Comparison of ENCODE assay signal across 8 cellular contexts in the genomic region with DNA sequence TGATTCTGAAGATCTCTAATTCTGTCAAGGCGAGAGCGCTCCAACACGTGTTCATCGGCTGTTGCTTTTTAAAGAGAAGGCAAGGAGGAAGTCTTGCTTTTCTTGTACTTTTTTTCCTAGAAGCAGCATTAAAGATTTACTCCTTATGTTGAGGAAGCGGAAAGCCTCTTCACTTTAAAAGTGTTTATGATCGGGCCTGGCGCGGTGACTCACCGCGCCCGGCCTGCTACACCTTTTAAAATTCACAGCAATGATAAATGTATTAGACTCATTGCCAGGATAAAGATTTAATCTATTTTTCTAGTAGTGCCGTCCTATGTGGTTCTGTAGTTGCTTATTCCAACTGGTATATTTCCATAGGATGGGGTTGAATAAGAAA. TPM values are rescaled to one million over a fixed set of nuclear protein-coding genes. Genes with fewer than 3 reads are reported as not detected.
DNase-seq lines count a peak whose midpoint lies in the region; ATAC-seq, FAIRE-seq and TF ChIP-seq lines count a peak whose summit lies in the region.

No MANE protein-coding gene starts in this region.

- no peaks in the 10 kb centered on the region for H3K9me3 Mint-ChIP-seq in stimulated activated naive CD8-positive, alpha-beta T cell treated with anti-CD3 and anti-CD28 coated beads, Interleukin-15, Interleukin-2, amounts not matched to agents 100 ng/mL and 50 ng/mL, for 24 hours
- H3K9me3 Mint-ChIP-seq in activated naive CD4-positive, alpha-beta T cell treated with anti-CD3 and anti-CD28 coated beads, Interleukin-2, amount 10 ng/mL, durations not matched to agents 7 days and 5 days, result no peaks in the 10 kb centered on the region

- peak overlapping the region; percentile 86 for H3K4me2 ChIP-seq in keratinocyte (ENCODE audit: control insufficient read depth, extremely low read depth, insufficient read depth, low read depth, low read length)

- H3K27ac ChIP-seq in keratinocyte (ENCODE audit: control insufficient read depth, insufficient read depth, low read length) (peak overlapping the region; percentile 99), temporal lobe (ENCODE audit: low read depth, low read length) (peak overlapping the region; percentile 95)

- H3K4me3 ChIP-seq in keratinocyte (ENCODE audit: control insufficient read depth in 2 of 3, extremely low read depth in 1 of 3, insufficient read depth in 2 of 3, low read depth in 1 of 3, low read length in 3 of 3), result peak overlapping the region; percentile 52 to 86 (median 83)

- H3K36me3 Mint-ChIP-seq in stimulated activated naive CD8-positive, alpha-beta T cell treated with anti-CD3 and anti-CD28 coated beads, Interleukin-15, Interleukin-2, amounts not matched to agents 100 ng/mL and 50 ng/mL, for 24 hours (ENCODE audit: low read depth), result peaks cover 47% of the 10 kb centered on the region
- H3K36me3 Mint-ChIP-seq in activated naive CD4-positive, alpha-beta T cell treated with anti-CD3 and anti-CD28 coated beads, Interleukin-2, amount 10 ng/mL, durations not matched to agents 7 days and 5 days, result peaks cover 29% of the 10 kb centered on the region

- H3K4me1 Mint-ChIP-seq in stimulated activated naive CD8-positive, alpha-beta T cell treated with anti-CD3 and anti-CD28 coated beads, Interleukin-15, Interleukin-2, amounts not matched to agents 100 ng/mL and 50 ng/mL, for 24 hours (ENCODE audit: low read depth), result peaks cover 41% of the 10 kb centered on the region
- peaks cover 43% of the 10 kb centered on the region for H3K4me1 Mint-ChIP-seq in activated naive CD4-positive, alpha-beta T cell treated with anti-CD3 and anti-CD28 coated beads, Interleukin-2, amount 10 ng/mL, durations not matched to agents 7 days and 5 days

- CTCF ChIA-PET in activated naive CD4-positive, alpha-beta T cell treated with anti-CD3 and anti-CD28 coated beads, Interleukin-2, amount 10 ng/mL, durations not matched to agents 7 days and 5 days (lab: Charles Lee), result no interaction called here

- H3K27me3 Mint-ChIP-seq in stimulated activated naive CD8-positive, alpha-beta T cell treated with anti-CD3 and anti-CD28 coated beads, Interleukin-15, Interleukin-2, amounts not matched to agents 100 ng/mL and 50 ng/mL, for 24 hours, result no peaks in the 10 kb centered on the region
- no peaks in the 10 kb centered on the region for H3K27me3 Mint-ChIP-seq in activated naive CD4-positive, alpha-beta T cell treated with anti-CD3 and anti-CD28 coated beads, Interleukin-2, amount 10 ng/mL, durations not matched to agents 7 days and 5 days

- no peak for ATAC-seq in stimulated activated naive CD8-positive, alpha-beta T cell treated with anti-CD3 and anti-CD28 coated beads, Interleukin-15, Interleukin-2, amounts not matched to agents 100 U/mL and 50 U/mL, for 24 hours

- dilution Hi-C loops in keratinocyte (cut with MboI; ENCODE audit: extremely low pct_ligation_motif_present, low sequenced_read_pairs), result no loop called here

- H3K36me3 ChIP-seq in keratinocyte (ENCODE audit: control insufficient read depth in 2 of 2, extremely low read depth in 1 of 2, insufficient read depth in 2 of 2, low read length in 2 of 2), result no peaks in the 10 kb centered on the region

- H3K9me3 ChIP-seq in keratinocyte (ENCODE audit: control insufficient read depth, low read depth, low read length), result no peaks in the 10 kb centered on the region

- no peak for FAIRE-seq in keratinocyte (lab: Jason Lieb, UNC)

- H3K79me2 ChIP-seq in keratinocyte (ENCODE audit: control insufficient read depth, insufficient read depth, low read length), result peaks cover 47% of the 10 kb centered on the region

- H2AFZ ChIP-seq in keratinocyte (ENCODE audit: control insufficient read depth, low read length), result peak overlapping the region; percentile 79

- no peak for TF ChIP-seq CTCF in keratinocyte (optimal IDR thresholded peaks at IDR 0.05 in 1 of 3, IDR thresholded peaks at IDR 0.05 in 1 of 3, conservative IDR thresholded peaks at IDR 0.05 in 1 of 3; ENCODE audit: extremely low read depth in 1 of 3, insufficient read depth in 2 of 3, low read length in 3 of 3)

- H3K27me3 ChIP-seq in keratinocyte (ENCODE audit: control insufficient read depth, extremely low read depth, insufficient read depth, low read length), result no peaks in the 10 kb centered on the region

- peak overlapping the region; percentile 100 for H3K27ac Mint-ChIP-seq in stimulated activated naive CD8-positive, alpha-beta T cell treated with anti-CD3 and anti-CD28 coated beads, Interleukin-15, Interleukin-2, amounts not matched to agents 100 ng/mL and 50 ng/mL, for 24 hours
- H3K27ac Mint-ChIP-seq in activated naive CD4-positive, alpha-beta T cell treated with anti-CD3 and anti-CD28 coated beads, Interleukin-2, amount 10 ng/mL, durations not matched to agents 7 days and 5 days, result peak overlapping the region; percentile 100

- peak overlapping the region; percentile 96 for H3K9ac ChIP-seq in keratinocyte (ENCODE audit: control insufficient read depth, extremely low read depth, insufficient read depth, low read length)

- H4K20me1 ChIP-seq in keratinocyte (ENCODE audit: control insufficient read depth, extremely low read depth, insufficient read depth, low read length), result peaks cover 23% of the 10 kb centered on the region

- H3K4me3 Mint-ChIP-seq in stimulated activated naive CD8-positive, alpha-beta T cell treated with anti-CD3 and anti-CD28 coated beads, Interleukin-15, Interleukin-2, amounts not matched to agents 100 ng/mL and 50 ng/mL, for 24 hours, result peak overlapping the region; percentile 100
- peak overlapping the region; percentile 98 for H3K4me3 Mint-ChIP-seq in activated naive CD4-positive, alpha-beta T cell treated with anti-CD3 and anti-CD28 coated beads, Interleukin-2, amount 10 ng/mL, durations not matched to agents 7 days and 5 days

- H3K9me1 ChIP-seq in keratinocyte (ENCODE audit: control insufficient read depth, extremely low read depth, insufficient read depth, low read length), result no peaks in the 10 kb centered on the region

- no peak for DNase-seq in stimulated activated naive CD8-positive, alpha-beta T cell treated with anti-CD3 and anti-CD28 coated beads, Interleukin-15, Interleukin-2, amounts not matched to agents 100 U/mL and 50 U/mL, for 24 hours
- DNase-seq in activated naive CD4-positive, alpha-beta T cell treated with anti-CD3 and anti-CD28 coated beads, Interleukin-2, amount 10 ng/mL, durations not matched to agents 7 days and 5 days, result no peak
- DNase-seq in keratinocyte (ENCODE audit: low read depth, low spot score) (no peak), D341Med (ENCODE audit: low spot score) (no peak), NCI-H146 (lab: John Stamatoyannopoulos, UW) (no peak), hepatic stellate cell (ENCODE audit: low spot score) (no peak)

- H3K4me1 ChIP-seq in keratinocyte (ENCODE audit: control insufficient read depth, extremely low read depth, insufficient read depth, low read length), result peaks cover 15% of the 10 kb centered on the region

RNA-seq across cellular contexts. Expression of a gene that starts 0.8 kb away (rescaled TPM):
- polyA plus RNA-seq in keratinocyte, result 236 to 344 TPM (median 277 TPM) in 3 replicates
- polyA plus RNA-seq in keratinocyte (2011; ENCODE audit: low read depth), result 198 TPM
- polyA plus RNA-seq in keratinocyte (2011; cell fraction: cytosol; rRNA removed), result 250 and 463 TPM in 2 replicates
- polyA plus RNA-seq in keratinocyte (2011; cell fraction: nucleus; rRNA removed), result 219 and 277 TPM in 2 replicates
- 148 and 232 TPM in 2 replicates for polyA plus RNA-seq in keratinocyte (2012; ENCODE audit: low replicate concordance)
- 224 to 383 TPM (median 355 TPM) in 3 replicates for polyA minus RNA-seq in keratinocyte
- 159 TPM for polyA minus RNA-seq in keratinocyte (2011; cell fraction: cytosol; rRNA and poly(A)+ RNA removed)
- 129 and 169 TPM in 2 replicates for polyA minus RNA-seq in keratinocyte (2011; cell fraction: nucleus; rRNA and poly(A)+ RNA removed)
- total RNA-seq in temporal lobe, result 87.8 TPM

RNA-seq across cellular contexts. Expression of a gene that starts 41.9 kb away (rescaled TPM):
- polyA plus RNA-seq in keratinocyte, result 14.9 to 15.5 TPM (median 15.2 TPM) in 3 replicates
- 3.7 TPM for polyA plus RNA-seq in keratinocyte (2011; ENCODE audit: low read depth)
- polyA plus RNA-seq in keratinocyte (2011; cell fraction: cytosol; rRNA removed), result 10.9 and 11.7 TPM in 2 replicates
- polyA plus RNA-seq in keratinocyte (2011; cell fraction: nucleus; rRNA removed), result 14.8 and 16.8 TPM in 2 replicates
- polyA plus RNA-seq in keratinocyte (2012; ENCODE audit: low replicate concordance), result 10.0 and 14.9 TPM in 2 replicates
- polyA minus RNA-seq in keratinocyte, result 34.3 to 42.3 TPM (median 36.5 TPM) in 3 replicates
- polyA minus RNA-seq in keratinocyte (2011; cell fraction: cytosol; rRNA and poly(A)+ RNA removed), result 23.4 TPM
- polyA minus RNA-seq in keratinocyte (2011; cell fraction: nucleus; rRNA and poly(A)+ RNA removed), result 21.7 and 29.1 TPM in 2 replicates
- total RNA-seq in temporal lobe, result 14.3 TPM

RNA-seq across cellular contexts. Expression of a gene that starts 53.8 kb away (rescaled TPM):
- polyA plus RNA-seq in keratinocyte, result 0.10 TPM in 1 of 3 replicates, not detected in the others
- 0.31 TPM for polyA plus RNA-seq in keratinocyte (2011; ENCODE audit: low read depth)
- polyA plus RNA-seq in keratinocyte (2011; cell fraction: cytosol; rRNA removed), result 0.05 TPM in 1 of 2 replicates, not detected in the other
- polyA plus RNA-seq in keratinocyte (2011; cell fraction: nucleus; rRNA removed), result 0.21 and 0.31 TPM in 2 replicates
- polyA plus RNA-seq in keratinocyte (2012; ENCODE audit: low replicate concordance), result 0.08 TPM in 1 of 2 replicates, not detected in the other
- 0.03 TPM in 2 of 3 replicates, not detected in the other for polyA minus RNA-seq in keratinocyte
- not detected for polyA minus RNA-seq in keratinocyte (2011; cell fraction: cytosol; rRNA and poly(A)+ RNA removed)
- 0.08 and 0.11 TPM in 2 replicates for polyA minus RNA-seq in keratinocyte (2011; cell fraction: nucleus; rRNA and poly(A)+ RNA removed)
- 0.74 TPM for total RNA-seq in temporal lobe
